1 cellular context compared by ENCODE assay signal in genomic region chr1:46158312-46159281, GRCh38.
TF ChIP-seq lines count a peak whose summit lies in the region.

No MANE protein-coding gene starts in this region.

TF ChIP-seq in K562, 482 proteins besides CTCF, POLR2A, EP300 and RAD21 (continues in another document):
- TF ChIP-seq BACH1 (tag; IDR thresholded peaks at IDR 0.05) (peak; percentile 54; the same call in 1 of the 2 replicates), E2F8 (IDR thresholded peaks at IDR 0.05; ENCODE audit: low read depth, partially characterized antibody) (peak; percentile 74), SIRT6 (IDR thresholded peaks at IDR 0.05; ENCODE audit: low read depth, low read length) (no peak), ESRRB (CRISPR knock-in tag; IDR thresholded peaks at IDR 0.05; ENCODE audit: borderline replicate concordance) (no peak), HDAC3 (IDR thresholded peaks at IDR 0.05; ENCODE audit: borderline replicate concordance, partially characterized antibody) (peak; percentile 96), ZEB2 (IDR thresholded peaks at IDR 0.05) (peak; percentile 98), MNT (conservative IDR thresholded peaks at IDR 0.05) (peak; percentile 53 to 86; a peak in 3 of 4 replicates), RBBP5 (IDR thresholded peaks at IDR 0.05; ENCODE audit: borderline replicate concordance, insufficient read depth, low read length, poor library complexity, severe bottlenecking) (peak; percentile 71), KAT8 (IDR thresholded peaks at IDR 0.05; ENCODE audit: low read depth) (no peak), AFF1 (IDR thresholded peaks at IDR 0.05; ENCODE audit: low read depth in 1 of 2, partially characterized antibody in 2 of 2) (peak; percentile 50 to 97), ZNF76 (CRISPR knock-in tag; IDR thresholded peaks at IDR 0.05; ENCODE audit: borderline replicate concordance) (no peak), DNMT1 (IDR thresholded peaks at IDR 0.05) (no peak), ZKSCAN3 (CRISPR knock-in tag; IDR thresholded peaks at IDR 0.05) (no peak), MLLT1 (IDR thresholded peaks at IDR 0.05) (no peak; a peak in 1 of 4 replicates), E2F1 (CRISPR knock-in tag; IDR thresholded peaks at IDR 0.05) (no peak), PTBP1 (IDR thresholded peaks at IDR 0.05; ENCODE audit: low read depth, low read length) (no peak), ZNF212 (CRISPR knock-in tag; IDR thresholded peaks at IDR 0.05) (no peak), ZNF3 (CRISPR knock-in tag; IDR thresholded peaks at IDR 0.05) (no peak), ATF4 (CRISPR knock-in tag; IDR thresholded peaks at IDR 0.05) (peak; percentile 60; the same call in 1 of the 2 replicates), MEIS2 (IDR thresholded peaks at IDR 0.05; ENCODE audit: partially characterized antibody) (peak; percentile 100), XRCC4 (IDR thresholded peaks at IDR 0.05; ENCODE audit: extremely low read depth, insufficient read depth, insufficient read length) (no peak), ELF4 (CRISPR knock-in tag; IDR thresholded peaks at IDR 0.05) (0 out of 2 replicates have a peak, but pooled peaks have one; percentile 78), RBM39 (optimal IDR thresholded peaks at IDR 0.05; ENCODE audit: low read depth, low read length) (no peak), POLR2G (IDR thresholded peaks at IDR 0.05; ENCODE audit: low read depth, low read length) (no peak), ZBTB49 (CRISPR knock-in tag; IDR thresholded peaks at IDR 0.05; ENCODE audit: borderline replicate concordance) (no peak), ETS1 (conservative IDR thresholded peaks at IDR 0.05; ENCODE audit: control insufficient read depth, low read depth, low read length) (no peak), CXXC5 (CRISPR knock-in tag; IDR thresholded peaks at IDR 0.05) (peak; percentile 74), SRSF9 (IDR thresholded peaks at IDR 0.05; ENCODE audit: borderline replicate concordance, low read depth, low read length) (no peak), NONO (IDR thresholded peaks at IDR 0.05; ENCODE audit: low read depth in 2 of 2, low read length in 1 of 2) (peak in 1 of 2 experiments; percentile 83; a peak in 2 of 4 replicates), LCOR (CRISPR knock-in tag; IDR thresholded peaks at IDR 0.05) (peak; percentile 96), ZNF79 (CRISPR knock-in tag; IDR thresholded peaks at IDR 0.05; ENCODE audit: low read depth) (no peak), SRSF7 (optimal IDR thresholded peaks at IDR 0.05; ENCODE audit: low read depth, low read length) (no peak), ZNF766 (CRISPR knock-in tag; conservative IDR thresholded peaks at IDR 0.05) (peak; percentile 95), JUN (IDR thresholded peaks at IDR 0.05; ENCODE audit: borderline replicate concordance, low read depth, low read length) (peak; percentile 90), JUN (CRISPR knock-in tag; IDR thresholded peaks at IDR 0.05; ENCODE audit: borderline replicate concordance) (peak; percentile 86; the same call in 1 of the 2 replicates), GTF2E2 (tag; IDR thresholded peaks at IDR 0.05) (peak; percentile 70; the same call in 1 of the 2 replicates), EP400 (IDR thresholded peaks at IDR 0.05) (peak; percentile 62), ZNF175 (CRISPR knock-in tag; IDR thresholded peaks at IDR 0.05; ENCODE audit: low read depth) (peak; percentile 95), ZNF395 (CRISPR knock-in tag; IDR thresholded peaks at IDR 0.05) (peak; percentile 97), TBL1XR1 (IDR thresholded peaks at IDR 0.05; ENCODE audit: low read length in 2 of 2) (peak; percentile 48 to 95; a peak in 3 of 4 replicates), ZKSCAN1 (IDR thresholded peaks at IDR 0.05; ENCODE audit: low read depth, low read length) (peak; percentile 95), ZBTB17 (CRISPR knock-in tag; IDR thresholded peaks at IDR 0.05) (0 out of 2 replicates have a peak, but pooled peaks have one; percentile 15), TCF7 (IDR thresholded peaks at IDR 0.05; ENCODE audit: borderline replicate concordance) (peak; percentile 41; the same call in 1 of the 2 replicates), TRIM24 (IDR thresholded peaks at IDR 0.05) (peak; percentile 99)
